Comparison of ENCODE assay signal across 29 cellular contexts in genomic region chr1:14774225-14774624, GRCh38.
"Had no signal": no experiment of that assay in that cellular context is flagged by ENCODE, and none has a peak within 500 bp of the region (broad histone marks: within the 10 kb centered on the region; RNA-seq: fewer than 3 reads in every experiment).

No MANE protein-coding gene starts in this region.

- H3K27ac Mint-ChIP-seq: stimulated activated effector memory CD8-positive, alpha-beta T cell treated with anti-CD3 and anti-CD28 coated beads, Interleukin-12 subunit alpha, Interleukin-12 subunit beta, amount 100 ng/mL, for 72 hours; stimulated activated memory B cell treated with anti-CD40 and anti-IgM and Interleukin-4, amounts not matched to agents 10 μg/mL and 1 μg/mL and 100 μg/mL, for 72 hours; stimulated activated naive B cell treated with anti-CD40 and anti-IgM and Interleukin-4, amounts not matched to agents 10 μg/mL and 1 μg/mL and 100 μg/mL, for 72 hours; stimulated activated naive CD8-positive, alpha-beta T cell treated with anti-CD3 and anti-CD28 coated beads, Interleukin-15, Interleukin-2, amounts not matched to agents 100 ng/mL and 50 ng/mL, for 24 hours; type B pancreatic cell had no signal

- H3K36me3 Mint-ChIP-seq: stimulated activated effector memory CD8-positive, alpha-beta T cell treated with anti-CD3 and anti-CD28 coated beads, Interleukin-12 subunit alpha, Interleukin-12 subunit beta, amount 100 ng/mL, for 72 hours; stimulated activated memory B cell treated with anti-CD40 and anti-IgM and Interleukin-4, amounts not matched to agents 10 μg/mL and 1 μg/mL and 100 μg/mL, for 72 hours; stimulated activated naive B cell treated with anti-CD40 and anti-IgM and Interleukin-4, amounts not matched to agents 10 μg/mL and 1 μg/mL and 100 μg/mL, for 72 hours; type B pancreatic cell had no signal

- H3K36me3 ChIP-seq: stomach, suprapubic skin, thoracic aorta, thyroid gland, tibial artery, tibial nerve, transverse colon, upper lobe of left lung, upper lobe of right lung, uterus, vagina had no signal

- H3K4me3 ChIP-seq: stomach, suprapubic skin, testis, thoracic aorta, thyroid gland, tibial artery, tibial nerve, transverse colon, upper lobe of left lung, upper lobe of right lung, uterus, vagina had no signal

- H3K4me3 Mint-ChIP-seq: stimulated activated effector memory CD8-positive, alpha-beta T cell treated with anti-CD3 and anti-CD28 coated beads, Interleukin-12 subunit alpha, Interleukin-12 subunit beta, amount 100 ng/mL, for 72 hours; stimulated activated memory B cell treated with anti-CD40 and anti-IgM and Interleukin-4, amounts not matched to agents 10 μg/mL and 1 μg/mL and 100 μg/mL, for 72 hours; stimulated activated naive B cell treated with anti-CD40 and anti-IgM and Interleukin-4, amounts not matched to agents 10 μg/mL and 1 μg/mL and 100 μg/mL, for 72 hours; stimulated activated naive CD8-positive, alpha-beta T cell treated with anti-CD3 and anti-CD28 coated beads, Interleukin-15, amount 100 ng/mL, for 72 hours; stimulated activated naive CD8-positive, alpha-beta T cell treated with anti-CD3 and anti-CD28 coated beads, Interleukin-15, Interleukin-2, amounts not matched to agents 100 ng/mL and 50 ng/mL, for 24 hours; type B pancreatic cell had no signal

- ATAC-seq: stimulated activated effector memory CD8-positive, alpha-beta T cell treated with anti-CD3 and anti-CD28 coated beads, Interleukin-12 subunit alpha, Interleukin-12 subunit beta, amount 100 ng/mL, for 72 hours; stimulated activated memory B cell treated with anti-CD40 and anti-IgM and Interleukin-4, amounts not matched to agents 10 μg/mL and 1 μg/mL and 100 μg/mL, for 72 hours; stimulated activated naive B cell treated with anti-CD40 and anti-IgM and Interleukin-4, amounts not matched to agents 10 μg/mL and 1 μg/mL and 100 μg/mL, for 72 hours; stimulated activated naive CD8-positive, alpha-beta T cell treated with anti-CD3 and anti-CD28 coated beads, Interleukin-15, amount 100 ng/mL, for 72 hours; stimulated activated naive CD8-positive, alpha-beta T cell treated with anti-CD3 and anti-CD28 coated beads, Interleukin-15, Interleukin-2, amounts not matched to agents 100 U/mL and 50 U/mL, for 24 hours; upper lobe of right lung had no signal

- FAIRE-seq: urothelium cell line had no signal

- H3K27me3 Mint-ChIP-seq: type B pancreatic cell had no signal

- H3K27me3 ChIP-seq: stomach, suprapubic skin, testis, thyroid gland, tibial artery, tibial nerve, transverse colon, upper lobe of left lung, upper lobe of right lung, uterus, vagina had no signal

- H3K4me1 ChIP-seq: stomach, suprapubic skin, testis, thyroid gland, tibial artery, tibial nerve, transverse colon, upper lobe of left lung, upper lobe of right lung, uterus, vagina had no signal

- H3K4me1 Mint-ChIP-seq: stimulated activated effector memory CD8-positive, alpha-beta T cell treated with anti-CD3 and anti-CD28 coated beads, Interleukin-12 subunit alpha, Interleukin-12 subunit beta, amount 100 ng/mL, for 72 hours; stimulated activated memory B cell treated with anti-CD40 and anti-IgM and Interleukin-4, amounts not matched to agents 10 μg/mL and 1 μg/mL and 100 μg/mL, for 72 hours; stimulated activated naive CD8-positive, alpha-beta T cell treated with anti-CD3 and anti-CD28 coated beads, Interleukin-15, amount 100 ng/mL, for 72 hours had no signal

- H3K27ac ChIP-seq: stomach, suprapubic skin, testis, thoracic aorta, thyroid gland, tibial artery, tibial nerve, transverse colon, upper lobe of left lung, upper lobe of right lung, uterus, vagina had no signal

- H3K9me3 Mint-ChIP-seq: stimulated activated effector memory CD8-positive, alpha-beta T cell treated with anti-CD3 and anti-CD28 coated beads, Interleukin-12 subunit alpha, Interleukin-12 subunit beta, amount 100 ng/mL, for 72 hours; stimulated activated memory B cell treated with anti-CD40 and anti-IgM and Interleukin-4, amounts not matched to agents 10 μg/mL and 1 μg/mL and 100 μg/mL, for 72 hours; stimulated activated naive CD8-positive, alpha-beta T cell treated with anti-CD3 and anti-CD28 coated beads, Interleukin-15, amount 100 ng/mL, for 72 hours; stimulated activated naive CD8-positive, alpha-beta T cell treated with anti-CD3 and anti-CD28 coated beads, Interleukin-15, Interleukin-2, amounts not matched to agents 100 ng/mL and 50 ng/mL, for 24 hours; type B pancreatic cell had no signal

- DNase-seq: stimulated activated CD4-positive, alpha-beta T cell treated with anti-CD3 and anti-CD28 coated beads, Interleukin-2, amount 100 ng/mL, for 48 hours; stimulated activated CD4-positive, alpha-beta T cell treated with anti-CD3 and anti-CD28 coated beads, Interleukin-4, amount 100 ng/mL, for 1 hour; stimulated activated CD4-positive, alpha-beta T cell treated with anti-CD3 and anti-CD28 coated beads, Interleukin-4, amount 100 ng/mL, for 24 hours; stimulated activated CD4-positive, alpha-beta T cell treated with anti-CD3 and anti-CD28 coated beads, Interleukin-4, amount 100 ng/mL, for 4 hours; stimulated activated CD8-positive, alpha-beta memory T cell treated with anti-CD3 and anti-CD28 coated beads, Interleukin-4, amount 100 ng/mL, for 48 hours; stimulated activated naive B cell treated with anti-CD40 and anti-IgM and Interleukin-4, amounts not matched to agents 10 μg/mL and 1 μg/mL and 100 μg/mL, for 72 hours; stimulated activated naive CD4-positive, alpha-beta T cell; stimulated activated naive CD4-positive, alpha-beta T cell treated with Interleukin-2 at 50 U/mL for 16 hours; stimulated activated naive CD8-positive, alpha-beta T cell treated with anti-CD3 and anti-CD28 coated beads, Interleukin-15, amount 100 ng/mL, for 72 hours; stimulated activated naive CD8-positive, alpha-beta T cell treated with anti-CD3 and anti-CD28 coated beads, Interleukin-15, Interleukin-2, amounts not matched to agents 100 U/mL and 50 U/mL, for 24 hours; stomach; substantia nigra; testis; thyroid gland; tibial artery; transverse colon; trophoblast cell; upper lobe of left lung; upper lobe of right lung; uterus had no signal

- H3K9me3 ChIP-seq: stomach, suprapubic skin, testis, thoracic aorta, thyroid gland, tibial artery, tibial nerve, transverse colon, upper lobe of left lung, upper lobe of right lung, uterus, vagina had no signal
